22 cellular contexts compared by ENCODE assay signal in the genomic region with DNA sequence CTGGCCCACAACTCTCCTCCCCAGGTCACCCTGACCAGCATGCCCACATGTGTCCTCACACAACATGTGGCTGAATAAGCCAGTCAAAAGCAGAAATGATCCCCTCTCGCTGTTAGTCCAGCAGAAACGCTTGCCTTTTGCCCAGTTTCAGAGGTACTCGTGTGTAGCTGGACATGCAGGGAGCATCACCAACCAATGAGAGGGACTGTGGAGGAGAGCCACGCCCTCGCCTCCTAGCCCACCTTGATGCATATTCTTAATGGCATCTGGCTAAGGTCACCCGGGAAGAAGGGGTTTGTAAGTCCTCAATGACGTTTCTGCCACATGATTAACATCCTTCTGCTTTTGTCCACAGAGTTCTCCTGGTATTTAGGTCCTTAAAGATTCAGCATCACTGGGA.
DNase-seq lines count a peak whose midpoint lies in the region; ATAC-seq and TF ChIP-seq lines count a peak whose summit lies in the region.
"Had no signal": no experiment of that assay in that cellular context is flagged by ENCODE, and none has a peak within 500 bp of the region (broad histone marks: within the 10 kb centered on the region; RNA-seq: fewer than 3 reads in every experiment).

No MANE protein-coding gene starts in this region.

- H3K27ac ChIP-seq in heart right ventricle (peak overlapping the region in 7 of 10 donors; percentile 53 to 96 (median 92)), coronary artery (peak overlapping the region; percentile 22 to 93), sigmoid colon (peak overlapping the region in 3 of 4 donors; percentile 40 to 90 (median 84))

- no peaks in the 10 kb centered on the region for H3K27me3 ChIP-seq in heart right ventricle
- H3K27me3 ChIP-seq in sigmoid colon = no peaks in the 10 kb centered on the region
- H3K27me3 ChIP-seq: MG63 had no signal

- H3K9me3 Mint-ChIP-seq in activated CD8-positive, alpha-beta memory T cell treated with anti-CD3 and anti-CD28 coated beads, Interleukin-2, amount 10 ng/mL, durations not matched to agents 7 days and 5 days (ENCODE audit: low read depth) = no peaks in the 10 kb centered on the region
- no peaks in the 10 kb centered on the region for H3K9me3 Mint-ChIP-seq in Calu3 (ENCODE audit: low read depth, unreplicated experiment)
- H3K9me3 Mint-ChIP-seq in T-helper 2 cell treated with Interferon-gamma antibody and Interleukin-4, amounts not matched to agents 5 μg/mL and 100 μg/mL, for 36 hours = no peaks in the 10 kb centered on the region
- H3K9me3 Mint-ChIP-seq: CD8-positive, alpha-beta T cell; GM23338 had no signal

- no peaks in the 10 kb centered on the region for H3K9me3 ChIP-seq in heart right ventricle
- no peaks in the 10 kb centered on the region for H3K9me3 ChIP-seq in sigmoid colon
- H3K9me3 ChIP-seq: MG63 had no signal

- H3K4me3 ChIP-seq in heart right ventricle = no peak overlapping the region
- H3K4me3 ChIP-seq in coronary artery = no peak overlapping the region
- no peak overlapping the region for H3K4me3 ChIP-seq in sigmoid colon
- H3K4me3 ChIP-seq: GM23338, K562, MG63 had no signal

- CTCF ChIA-PET in activated CD8-positive, alpha-beta memory T cell treated with anti-CD3 and anti-CD28 coated beads, Interleukin-2, amount 10 ng/mL, durations not matched to agents 7 days and 5 days (lab: Charles Lee) = no interaction called here
- CTCF ChIA-PET in Calu3 (lab: Charles Lee) = no interaction called here

- WGBS in heart right ventricle, 2 donors = 62 to 75% methylated on average over 7 of the region's 7 CpGs
- WGBS in sigmoid colon, 2 donors = 82 to 85% methylated on average over 7 of the region's 7 CpGs

- no peaks in the 10 kb centered on the region for H3K36me3 Mint-ChIP-seq in activated CD8-positive, alpha-beta memory T cell treated with anti-CD3 and anti-CD28 coated beads, Interleukin-2, amount 10 ng/mL, durations not matched to agents 7 days and 5 days
- H3K36me3 Mint-ChIP-seq in Calu3 (ENCODE audit: insufficient read depth, unreplicated experiment) = peaks cover 6% of the 10 kb centered on the region
- H3K36me3 Mint-ChIP-seq in T-helper 2 cell treated with Interferon-gamma antibody and Interleukin-4, amounts not matched to agents 5 μg/mL and 100 μg/mL, for 36 hours (ENCODE audit: low read depth) = no peaks in the 10 kb centered on the region
- H3K36me3 Mint-ChIP-seq: CD8-positive, alpha-beta T cell had no signal

- TF ChIP-seq EP300 in sigmoid colon (IDR thresholded peaks at IDR 0.05) = no peak

- intact Hi-C loops in heart right ventricle (cut with DNase I) = loop anchor here in 3 of 10 donors (5.0 kb wide), 2 partner anchors 46 to 76 kb away; no protein-coding TSS in a partner anchor
- intact Hi-C loops in left cardiac atrium (cut with DNase I) = no loop called here
- intact Hi-C loops in sigmoid colon (cut with DNase I) = no loop called here
- intact Hi-C loops in Calu3 (cut with micrococcal nuclease; ENCODE audit: unreplicated experiment) = no loop called here

- ATAC-seq in heart right ventricle = no peak
- ATAC-seq in left cardiac atrium = no peak
- no peak for ATAC-seq in activated CD8-positive, alpha-beta memory T cell treated with anti-CD3 and anti-CD28 coated beads, Interleukin-2, amount 10 ng/mL, durations not matched to agents 7 days and 5 days
- ATAC-seq: CD8-positive, alpha-beta T cell; GM23338; K562 had no signal

- peaks cover 15% of the 10 kb centered on the region for H3K4me1 Mint-ChIP-seq in activated CD8-positive, alpha-beta memory T cell treated with anti-CD3 and anti-CD28 coated beads, Interleukin-2, amount 10 ng/mL, durations not matched to agents 7 days and 5 days
- peaks cover 15% of the 10 kb centered on the region for H3K4me1 Mint-ChIP-seq in Calu3 (ENCODE audit: low read depth, unreplicated experiment)
- H3K4me1 Mint-ChIP-seq in T-helper 2 cell treated with Interferon-gamma antibody and Interleukin-4, amounts not matched to agents 5 μg/mL and 100 μg/mL, for 36 hours (ENCODE audit: low read depth) = peaks cover 15% of the 10 kb centered on the region

- DNase-seq in heart right ventricle = no peak
- DNase-seq in left cardiac atrium = no peak
- peak; percentile 19 for DNase-seq in EL
- DNase-seq in coronary artery (ENCODE audit: low spot score) = no peak
- peak; percentile 54 for DNase-seq in sigmoid colon
- no peak for DNase-seq in activated CD8-positive, alpha-beta memory T cell treated with anti-CD3 and anti-CD28 coated beads, Interleukin-2, amount 10 ng/mL, durations not matched to agents 7 days and 5 days
- no peak for DNase-seq in Calu3
- DNase-seq in T-helper 2 cell treated with Interferon-gamma antibody and Interleukin-4, amounts not matched to agents 5 μg/mL and 100 μg/mL, for 36 hours (ENCODE audit: low spot score) = no peak
- DNase-seq: 8988T; AML-193; C1 segment of cervical spinal cord; CD8-positive, alpha-beta T cell; DMS153; GF-D8; MG63; NCI-H1417; NCI-H1694 treated with DMSO at 0.1 percent for 48 hours; NCI-H446; NCI-H526; OCI-M1 had no signal

- no peak for TF ChIP-seq CTCF in heart right ventricle (IDR thresholded peaks at IDR 0.05)
- TF ChIP-seq CTCF in coronary artery (IDR thresholded peaks at IDR 0.05) = no peak
- no peak for TF ChIP-seq CTCF in sigmoid colon (IDR thresholded peaks at IDR 0.05)
- TF ChIP-seq CTCF in Calu3 (IDR thresholded peaks at IDR 0.05; ENCODE audit: unreplicated experiment) = no peak

- H3K4me3 Mint-ChIP-seq in activated CD8-positive, alpha-beta memory T cell treated with anti-CD3 and anti-CD28 coated beads, Interleukin-2, amount 10 ng/mL, durations not matched to agents 7 days and 5 days = no peak overlapping the region
- H3K4me3 Mint-ChIP-seq in Calu3 (ENCODE audit: low read depth, unreplicated experiment) = no peak overlapping the region
- H3K4me3 Mint-ChIP-seq in T-helper 2 cell treated with Interferon-gamma antibody and Interleukin-4, amounts not matched to agents 5 μg/mL and 100 μg/mL, for 36 hours = no peak overlapping the region
- H3K4me3 Mint-ChIP-seq: CD8-positive, alpha-beta T cell; GM23338 had no signal

- peaks cover 25% of the 10 kb centered on the region for H3K27me3 Mint-ChIP-seq in activated CD8-positive, alpha-beta memory T cell treated with anti-CD3 and anti-CD28 coated beads, Interleukin-2, amount 10 ng/mL, durations not matched to agents 7 days and 5 days
- no peaks in the 10 kb centered on the region for H3K27me3 Mint-ChIP-seq in Calu3 (ENCODE audit: unreplicated experiment)
- peaks cover 3% of the 10 kb centered on the region for H3K27me3 Mint-ChIP-seq in T-helper 2 cell treated with Interferon-gamma antibody and Interleukin-4, amounts not matched to agents 5 μg/mL and 100 μg/mL, for 36 hours (ENCODE audit: low read depth)

- H3K27ac Mint-ChIP-seq in activated CD8-positive, alpha-beta memory T cell treated with anti-CD3 and anti-CD28 coated beads, Interleukin-2, amount 10 ng/mL, durations not matched to agents 7 days and 5 days = no peak overlapping the region
- no peak overlapping the region for H3K27ac Mint-ChIP-seq in Calu3 (ENCODE audit: unreplicated experiment)
- H3K27ac Mint-ChIP-seq in T-helper 2 cell treated with Interferon-gamma antibody and Interleukin-4, amounts not matched to agents 5 μg/mL and 100 μg/mL, for 36 hours = no peak overlapping the region
- H3K27ac Mint-ChIP-seq: CD8-positive, alpha-beta T cell; GM23338 had no signal

- H3K4me1 ChIP-seq in heart right ventricle (peaks cover 15 to 73% (median 41%) of the 10 kb centered on the region in 9 donors), sigmoid colon (peaks cover 0 to 36% (median 30%) of the 10 kb centered on the region in 4 donors)

- TF ChIP-seq POLR2A in sigmoid colon (IDR thresholded peaks at IDR 0.05) = no peak

- BruUV-seq in Calu3 (replicated peaks; lab: Mats Ljungman, UMichigan) = no TSS peak

- H3K36me3 ChIP-seq in heart right ventricle = peaks cover 0 to 84% (median 30%) of the 10 kb centered on the region in 9 donors
- peaks cover 12 to 57% (median 30%) of the 10 kb centered on the region in 4 donors for H3K36me3 ChIP-seq in sigmoid colon

Comparison
In these comparisons a context has a peak if more than half of its experiments do, and no peak if none do; other contexts are left out.
1. DNase-seq: peak in EL (single experiment) and sigmoid colon (single experiment); none in heart right ventricle (0 of 2), left cardiac atrium (single experiment), coronary artery (single experiment), activated CD8-positive, alpha-beta memory T cell treated with anti-CD3 and anti-CD28 coated beads, Interleukin-2, amount 10 ng/mL, durations not matched to agents 7 days and 5 days (single experiment), Calu3 (single experiment) and T-helper 2 cell treated with Interferon-gamma antibody and Interleukin-4, amounts not matched to agents 5 μg/mL and 100 μg/mL, for 36 hours (single experiment).
2. Peak in every context shown above with its lines, with median percentiles within 50 percentile points of each other: H3K27ac ChIP-seq.